In genomic region chr9:26770821-26771220, GRCh38 we compare ENCODE assay signal across 30 cellular contexts.
"Had no signal": no experiment of that assay in that cellular context is flagged by ENCODE, and none has a peak within 500 bp of the region (broad histone marks: within the 10 kb centered on the region; RNA-seq: fewer than 3 reads in every experiment).

No MANE protein-coding gene starts in this region.

- DNase-seq: activated CD4-positive, alpha-beta memory T cell treated with anti-CD3 and anti-CD28 coated beads, Interleukin-2, amount 10 ng/mL, durations not matched to agents 7 days and 5 days; activated CD4-positive, alpha-beta T cell treated with anti-CD3 and anti-CD28 coated beads for 36 hours; activated CD4-positive, alpha-beta T cell treated with anti-CD3 and anti-CD28 coated beads, Interleukin-2, amount 10 ng/mL, durations not matched to agents 24 days and 14 days; activated CD4-positive, alpha-beta T cell treated with anti-CD3 and anti-CD28 coated beads, Interleukin-2, amount 50 U/mL, for 4 hours; activated CD4-positive, CD25-positive, alpha-beta regulatory T cell; activated CD4-positive, CD25-positive, alpha-beta regulatory T cell treated with anti-CD3 and anti-CD28 coated beads, Interleukin-2, amount 50 U/mL, for 72 hours; activated CD8-positive, alpha-beta memory T cell treated with anti-CD3 and anti-CD28 coated beads, Interleukin-2, amount 50 U/mL, for 48 hours; activated gamma-delta T cell; activated naive CD4-positive, alpha-beta T cell; activated naive CD4-positive, alpha-beta T cell treated with anti-CD3 and anti-CD28 coated beads, Interleukin-2, amount 50 U/mL, for 16 hours; activated naive CD8-positive, alpha-beta T cell treated with anti-CD3 and anti-CD28 coated beads for 36 hours; activated naive CD8-positive, alpha-beta T cell treated with anti-CD3 and anti-CD28 coated beads, Interleukin-2, amount 50 U/mL, for 24 hours; activated T-cell treated with anti-CD3 and anti-CD28 coated beads for 4 hours; activated T-cell treated with anti-CD3 and anti-CD28 coated beads, Interleukin-2, amount 50 U/mL, for 24 hours; activated T-cell treated with anti-CD3 and anti-CD28 coated beads, Interleukin-2, amount 50 U/mL, for 72 hours; central memory CD4-positive, alpha-beta T cell; dermis blood vessel endothelial cell; effector CD4-positive, alpha-beta T cell; effector memory CD8-positive, alpha-beta T cell; foreskin melanocyte; heart right ventricle; T-helper 1 cell; T-helper 17 cell; T1000 had no signal

- H3K4me1 ChIP-seq: ascending aorta, breast epithelium, gastroesophageal sphincter, heart right ventricle had no signal

- H3K4me3 ChIP-seq: ascending aorta, breast epithelium, cardiac muscle cell, coronary artery, gastroesophageal sphincter, heart right ventricle, hepatocyte had no signal

- H3K36me3 ChIP-seq: ascending aorta, breast epithelium, cardiac muscle cell, gastroesophageal sphincter, heart right ventricle had no signal

- H3K9me3 ChIP-seq: ascending aorta, breast epithelium, gastroesophageal sphincter had no signal

- H3K27me3 ChIP-seq: ascending aorta, breast epithelium, cardiac muscle cell, gastroesophageal sphincter, heart right ventricle, hepatocyte had no signal
